Comparison of ENCODE assay signal across 1 cellular context in the genomic region with DNA sequence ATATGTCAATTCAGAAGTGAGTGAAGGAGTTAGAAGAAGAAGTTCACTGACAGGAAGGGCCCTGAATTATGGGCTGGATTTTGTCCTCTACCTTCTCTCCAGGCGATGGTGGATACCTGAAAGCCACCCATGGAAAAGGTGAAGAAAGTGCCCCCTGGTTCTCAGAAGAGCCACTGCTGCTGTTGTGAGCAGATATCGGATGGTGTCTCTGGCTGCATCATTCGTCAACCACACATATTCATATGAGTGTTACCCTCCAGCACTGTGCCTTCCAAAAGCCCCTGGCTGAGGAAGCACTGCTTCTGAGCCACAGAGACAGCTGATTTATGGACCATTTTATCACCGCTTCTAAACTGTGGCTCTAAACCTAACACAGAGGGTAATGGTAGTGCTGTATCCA.
TF ChIP-seq lines count a peak whose summit lies in the region.

No MANE protein-coding gene starts in this region.

TF ChIP-seq in WTC11, 78 proteins besides CTCF, POLR2A, EP300 and RAD21 (continued from another document):
- TF ChIP-seq, protein P1, sequence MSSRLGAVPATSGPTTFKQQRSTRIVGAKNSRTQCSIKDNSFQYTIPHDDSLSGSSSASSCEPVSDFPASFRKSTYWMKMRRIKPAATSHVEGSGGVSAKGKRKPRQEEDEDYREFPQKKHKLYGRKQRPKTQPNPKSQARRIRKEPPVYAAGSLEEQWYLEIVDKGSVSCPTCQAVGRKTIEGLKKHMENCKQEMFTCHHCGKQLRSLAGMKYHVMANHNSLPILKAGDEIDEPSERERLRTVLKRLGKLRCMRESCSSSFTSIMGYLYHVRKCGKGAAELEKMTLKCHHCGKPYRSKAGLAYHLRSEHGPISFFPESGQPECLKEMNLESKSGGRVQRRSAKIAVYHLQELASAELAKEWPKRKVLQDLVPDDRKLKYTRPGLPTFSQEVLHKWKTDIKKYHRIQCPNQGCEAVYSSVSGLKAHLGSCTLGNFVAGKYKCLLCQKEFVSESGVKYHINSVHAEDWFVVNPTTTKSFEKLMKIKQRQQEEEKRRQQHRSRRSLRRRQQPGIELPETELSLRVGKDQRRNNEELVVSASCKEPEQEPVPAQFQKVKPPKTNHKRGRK (CRISPR knock-in tag; IDR thresholded peaks at IDR 0.05; ENCODE audit: borderline replicate concordance): no peak
- TF ChIP-seq HMGA2 (CRISPR knock-in tag; IDR thresholded peaks at IDR 0.05) (no peak), GTF2I (CRISPR knock-in tag; conservative IDR thresholded peaks at IDR 0.05) (no peak), NR1H2 (CRISPR knock-in tag; IDR thresholded peaks at IDR 0.05) (no peak), SP1 (CRISPR knock-in tag; conservative IDR thresholded peaks at IDR 0.05) (no peak), RELA (CRISPR knock-in tag; IDR thresholded peaks at IDR 0.05; ENCODE audit: borderline replicate concordance) (no peak), TP53 (CRISPR knock-in tag; IDR thresholded peaks at IDR 0.05) (no peak), ZNF121 (CRISPR knock-in tag; IDR thresholded peaks at IDR 0.05) (no peak)
- TF ChIP-seq, protein P2, sequence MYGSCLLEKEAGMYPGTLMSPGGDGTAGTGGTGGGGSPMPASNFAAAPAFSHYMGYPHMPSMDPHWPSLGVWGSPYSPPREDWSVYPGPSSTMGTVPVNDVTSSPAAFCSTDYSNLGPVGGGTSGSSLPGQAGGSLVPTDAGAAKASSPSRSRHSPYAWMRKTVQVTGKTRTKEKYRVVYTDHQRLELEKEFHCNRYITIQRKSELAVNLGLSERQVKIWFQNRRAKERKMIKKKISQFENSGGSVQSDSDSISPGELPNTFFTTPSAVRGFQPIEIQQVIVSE (CRISPR knock-in tag; IDR thresholded peaks at IDR 0.05; ENCODE audit: borderline replicate concordance): no peak
- TF ChIP-seq, protein P3, sequence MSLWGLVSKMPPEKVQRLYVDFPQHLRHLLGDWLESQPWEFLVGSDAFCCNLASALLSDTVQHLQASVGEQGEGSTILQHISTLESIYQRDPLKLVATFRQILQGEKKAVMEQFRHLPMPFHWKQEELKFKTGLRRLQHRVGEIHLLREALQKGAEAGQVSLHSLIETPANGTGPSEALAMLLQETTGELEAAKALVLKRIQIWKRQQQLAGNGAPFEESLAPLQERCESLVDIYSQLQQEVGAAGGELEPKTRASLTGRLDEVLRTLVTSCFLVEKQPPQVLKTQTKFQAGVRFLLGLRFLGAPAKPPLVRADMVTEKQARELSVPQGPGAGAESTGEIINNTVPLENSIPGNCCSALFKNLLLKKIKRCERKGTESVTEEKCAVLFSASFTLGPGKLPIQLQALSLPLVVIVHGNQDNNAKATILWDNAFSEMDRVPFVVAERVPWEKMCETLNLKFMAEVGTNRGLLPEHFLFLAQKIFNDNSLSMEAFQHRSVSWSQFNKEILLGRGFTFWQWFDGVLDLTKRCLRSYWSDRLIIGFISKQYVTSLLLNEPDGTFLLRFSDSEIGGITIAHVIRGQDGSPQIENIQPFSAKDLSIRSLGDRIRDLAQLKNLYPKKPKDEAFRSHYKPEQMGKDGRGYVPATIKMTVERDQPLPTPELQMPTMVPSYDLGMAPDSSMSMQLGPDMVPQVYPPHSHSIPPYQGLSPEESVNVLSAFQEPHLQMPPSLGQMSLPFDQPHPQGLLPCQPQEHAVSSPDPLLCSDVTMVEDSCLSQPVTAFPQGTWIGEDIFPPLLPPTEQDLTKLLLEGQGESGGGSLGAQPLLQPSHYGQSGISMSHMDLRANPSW (CRISPR knock-in tag; conservative IDR thresholded peaks at IDR 0.05; ENCODE audit: low read depth): no peak
- TF ChIP-seq, protein P4, sequence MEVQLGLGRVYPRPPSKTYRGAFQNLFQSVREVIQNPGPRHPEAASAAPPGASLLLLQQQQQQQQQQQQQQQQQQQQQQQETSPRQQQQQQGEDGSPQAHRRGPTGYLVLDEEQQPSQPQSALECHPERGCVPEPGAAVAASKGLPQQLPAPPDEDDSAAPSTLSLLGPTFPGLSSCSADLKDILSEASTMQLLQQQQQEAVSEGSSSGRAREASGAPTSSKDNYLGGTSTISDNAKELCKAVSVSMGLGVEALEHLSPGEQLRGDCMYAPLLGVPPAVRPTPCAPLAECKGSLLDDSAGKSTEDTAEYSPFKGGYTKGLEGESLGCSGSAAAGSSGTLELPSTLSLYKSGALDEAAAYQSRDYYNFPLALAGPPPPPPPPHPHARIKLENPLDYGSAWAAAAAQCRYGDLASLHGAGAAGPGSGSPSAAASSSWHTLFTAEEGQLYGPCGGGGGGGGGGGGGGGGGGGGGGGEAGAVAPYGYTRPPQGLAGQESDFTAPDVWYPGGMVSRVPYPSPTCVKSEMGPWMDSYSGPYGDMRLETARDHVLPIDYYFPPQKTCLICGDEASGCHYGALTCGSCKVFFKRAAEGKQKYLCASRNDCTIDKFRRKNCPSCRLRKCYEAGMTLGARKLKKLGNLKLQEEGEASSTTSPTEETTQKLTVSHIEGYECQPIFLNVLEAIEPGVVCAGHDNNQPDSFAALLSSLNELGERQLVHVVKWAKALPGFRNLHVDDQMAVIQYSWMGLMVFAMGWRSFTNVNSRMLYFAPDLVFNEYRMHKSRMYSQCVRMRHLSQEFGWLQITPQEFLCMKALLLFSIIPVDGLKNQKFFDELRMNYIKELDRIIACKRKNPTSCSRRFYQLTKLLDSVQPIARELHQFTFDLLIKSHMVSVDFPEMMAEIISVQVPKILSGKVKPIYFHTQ (CRISPR knock-in tag; IDR thresholded peaks at IDR 0.05): no peak
